Comparison of ENCODE assay signal across 7 cellular contexts in genomic region chr12:19186722-19187661, GRCh38.
DNase-seq lines count a peak whose midpoint lies in the region; ATAC-seq and TF ChIP-seq lines count a peak whose summit lies in the region.

No MANE protein-coding gene starts in this region.

- H3K4me3 ChIP-seq in HUES6 (ENCODE audit: low read depth, low read length) (no peak overlapping the region), fibroblast of pulmonary artery (replicated peaks; ENCODE audit: low read depth, low read length) (no peak overlapping the region)

- no peaks in the 10 kb centered on the region for H3K27me3 Mint-ChIP-seq in stimulated activated memory B cell treated with anti-CD40 and anti-IgM and Interleukin-4, amounts not matched to agents 10 μg/mL and 1 μg/mL and 100 μg/mL, for 72 hours

- H3K36me3 ChIP-seq in HUES6 (ENCODE audit: control insufficient read depth, insufficient read depth, low read length), result peaks cover 3% of the 10 kb centered on the region; the same call in 1 of the 2 replicates

- no peaks in the 10 kb centered on the region for H3K36me3 Mint-ChIP-seq in stimulated activated memory B cell treated with anti-CD40 and anti-IgM and Interleukin-4, amounts not matched to agents 10 μg/mL and 1 μg/mL and 100 μg/mL, for 72 hours

- H3K27me3 ChIP-seq in HUES6 (ENCODE audit: control insufficient read depth, insufficient read depth, low read length), result no peaks in the 10 kb centered on the region

- POLR2A ChIA-PET in RWPE1 (lab: Yijun Ruan, JAX; ENCODE audit: low non-redundant PET), result no interaction called here

- peaks cover 5% of the 10 kb centered on the region for H3K9me3 Mint-ChIP-seq in stimulated activated memory B cell treated with anti-CD40 and anti-IgM and Interleukin-4, amounts not matched to agents 10 μg/mL and 1 μg/mL and 100 μg/mL, for 72 hours

- H3K4me1 Mint-ChIP-seq in stimulated activated memory B cell treated with anti-CD40 and anti-IgM and Interleukin-4, amounts not matched to agents 10 μg/mL and 1 μg/mL and 100 μg/mL, for 72 hours, result peaks cover 10% of the 10 kb centered on the region

- H3K4me3 Mint-ChIP-seq in stimulated activated memory B cell treated with anti-CD40 and anti-IgM and Interleukin-4, amounts not matched to agents 10 μg/mL and 1 μg/mL and 100 μg/mL, for 72 hours, result no peak overlapping the region

- H3K9me3 ChIP-seq in HUES6 (ENCODE audit: control insufficient read depth, insufficient read depth, low read depth, low read length), result no peaks in the 10 kb centered on the region

- peaks cover 72% of the 10 kb centered on the region for H3K4me1 ChIP-seq in HUES6 (ENCODE audit: control insufficient read depth, insufficient read depth, low read length)

- ATAC-seq in stimulated activated memory B cell treated with anti-CD40 and anti-IgM and Interleukin-4, amounts not matched to agents 10 μg/mL and 1 μg/mL and 100 μg/mL, for 72 hours, result no peak
- ATAC-seq in HG03521 (IDR thresholded peaks at IDR 0.05; ENCODE audit: unreplicated experiment), result no peak

- H3K27ac ChIP-seq in HUES6 (ENCODE audit: low read depth, low read length) (0 out of 2 replicates have a peak overlapping the region, but pooled peaks have one; percentile 83), RWPE1 (no peak overlapping the region)

- DNase-seq in GM03348 (ENCODE audit: low spot score) (peak; percentile 52), RWPE1 (ENCODE audit: low spot score) (peak; percentile 32), fibroblast of pulmonary artery (ENCODE audit: low read depth) (peak; percentile 82), pons (ENCODE audit: low spot score) (peak; percentile 86)

- TF ChIP-seq CTCF in RWPE1 (conservative IDR thresholded peaks at IDR 0.05; ENCODE audit: low read depth) (peak; percentile 47), fibroblast of pulmonary artery (IDR thresholded peaks at IDR 0.05; ENCODE audit: low read length, missing control alignments) (peak; percentile 56)

- no peak overlapping the region for H3K27ac Mint-ChIP-seq in stimulated activated memory B cell treated with anti-CD40 and anti-IgM and Interleukin-4, amounts not matched to agents 10 μg/mL and 1 μg/mL and 100 μg/mL, for 72 hours

- CTCF ChIA-PET in RWPE1 (lab: Yijun Ruan, JAX), result interaction anchor here (0.6 to 1.0 kb wide), 12 partner anchors 34 to 939 kb away, joined by 3 to 6 read pairs (median 3); no protein-coding TSS in a partner anchor

- no peak overlapping the region for H3K9ac ChIP-seq in HUES6 (ENCODE audit: low read length)

Comparison
In these comparisons a context has a peak if more than half of its experiments do, and no peak if none do; other contexts are left out.
1. DNase-seq: peak in every context shown above with its lines; median percentile 86 in pons; 82 in fibroblast of pulmonary artery; 52 in GM03348; 32 in RWPE1.